26 cellular contexts compared by ENCODE assay signal in genomic region chr7:134485202-134485601, GRCh38. TPM values are rescaled to one million over a fixed set of nuclear protein-coding genes. Genes with fewer than 3 reads are reported as not detected.
DNase-seq lines count a peak whose midpoint lies in the region; ATAC-seq, FAIRE-seq and TF ChIP-seq lines count a peak whose summit lies in the region.
"Had no signal": no experiment of that assay in that cellular context is flagged by ENCODE, and none has a peak within 500 bp of the region (broad histone marks: within the 10 kb centered on the region; RNA-seq: fewer than 3 reads in every experiment).

No MANE protein-coding gene starts in this region.

- H3K9me3 Mint-ChIP-seq in naive thymus-derived CD4-positive, alpha-beta T cell: peaks cover 0 to 12% (median 0%) of the 10 kb centered on the region in 11 donors

- 0% methylated on average over 6 of the region's 6 CpGs for WGBS in K562 (ENCODE audit: insufficient coverage, low coverage, missing lambda C conversion rate)

- H3K27me3 ChIP-seq in K562 (ENCODE audit: control insufficient read depth in 2 of 2, insufficient read depth in 2 of 2, low read length in 2 of 2): no peaks in the 10 kb centered on the region
- no peaks in the 10 kb centered on the region for H3K27me3 ChIP-seq in naive thymus-derived CD4-positive, alpha-beta T cell (ENCODE audit: control insufficient read depth in 2 of 2, insufficient read depth in 2 of 2, low read length in 2 of 2)
- H3K27me3 ChIP-seq: BLaER1 had no signal

- no peaks in the 10 kb centered on the region for H3K4me1 ChIP-seq in K562 (replicated peaks in 1 of 2; ENCODE audit: control insufficient read depth in 2 of 2, insufficient read depth in 2 of 2, low read length in 2 of 2)
- H3K4me1 ChIP-seq in naive thymus-derived CD4-positive, alpha-beta T cell (ENCODE audit: control insufficient read depth in 2 of 2, insufficient read depth in 2 of 2, low read length in 2 of 2): no peaks in the 10 kb centered on the region
- H3K4me1 ChIP-seq: BE2C, BLaER1 had no signal

- no peak for TF ChIP-seq RAD21 in K562 (CRISPR knock-in tag; conservative IDR thresholded peaks at IDR 0.05 in 1 of 2, IDR thresholded peaks at IDR 0.05 in 1 of 2)

- ATAC-seq in K562: no peak
- peak; percentile 56 for ATAC-seq in naive thymus-derived CD4-positive, alpha-beta T cell
- ATAC-seq in GM18511 (IDR thresholded peaks at IDR 0.05; ENCODE audit: unreplicated experiment): no peak
- ATAC-seq: GM12878 had no signal

- no peaks in the 10 kb centered on the region for H4K20me1 ChIP-seq in K562 (replicated peaks; ENCODE audit: control insufficient read depth, insufficient read depth, low read length)
- H4K20me1 ChIP-seq: BLaER1 had no signal

- POLR2A ChIA-PET in K562 (lab: Yijun Ruan, JAX): no interaction called here
- POLR2A ChIA-PET in naive thymus-derived CD4-positive, alpha-beta T cell (lab: Charles Lee): no interaction called here

- no TSS peak for BruUV-seq in K562 (replicated peaks; lab: Mats Ljungman, UMichigan)

- no peak for TF ChIP-seq EP300 in K562 (IDR thresholded peaks at IDR 0.05; ENCODE audit: low read length)

- DNase-seq in CMK (ENCODE audit: low read depth) (peak; percentile 29), HUDEP-2 (lab: John Stamatoyannopoulos, UW; ENCODE audit: unreplicated experiment in 76 of 76) (peak in 66 of 76 experiments; percentile 3 to 84 (median 34)), K562 (ENCODE audit: extremely low read depth in 1 of 4, low spot score in 3 of 4) (no peak), GF-D8 (lab: John Stamatoyannopoulos, UW) (no peak), HCEC 1CT (no peak)
- DNase-seq in naive thymus-derived CD4-positive, alpha-beta T cell: no peak
- DNase-seq: 8988T; ACHN; BE2C; C1 segment of cervical spinal cord; Caco-2; Calu3; CD4-positive, alpha-beta memory T cell; CD4-positive, CD25-positive, alpha-beta regulatory T cell; CD8-positive, alpha-beta memory T cell; DMS79 treated with DMSO at 0.1 percent for 48 hours had no signal

- CTCF ChIA-PET in K562 (lab: Yijun Ruan, JAX; ENCODE audit: low intra/inter-chr PET ratio): no interaction called here
- CTCF ChIA-PET in naive thymus-derived CD4-positive, alpha-beta T cell (lab: Charles Lee): interaction anchor here (1.4 kb wide), 1 partner anchor 52 kb away, joined by 3 read pairs; no protein-coding TSS in a partner anchor

- no peak overlapping the region for H3K4me3 ChIP-seq in K562
- no peak overlapping the region for H3K4me3 ChIP-seq in naive thymus-derived CD4-positive, alpha-beta T cell (ENCODE audit: low read length)
- H3K4me3 ChIP-seq: BLaER1, GM12878 had no signal

- H3K4me1 Mint-ChIP-seq in naive thymus-derived CD4-positive, alpha-beta T cell: no peaks in the 10 kb centered on the region
- H3K4me1 Mint-ChIP-seq: CD14-positive monocyte; CD4-positive, alpha-beta memory T cell; CD4-positive, CD25-positive, alpha-beta regulatory T cell; CD8-positive, alpha-beta memory T cell had no signal

- no peaks in the 10 kb centered on the region for H3K9me1 ChIP-seq in K562 (ENCODE audit: control insufficient read depth, insufficient read depth, low read length)

- H3K9ac ChIP-seq in K562 (ENCODE audit: insufficient read depth in 1 of 2, low read depth in 2 of 2, low read length in 2 of 2): no peak overlapping the region
- H3K9ac ChIP-seq: BLaER1 had no signal

- H3K27me3 Mint-ChIP-seq in naive thymus-derived CD4-positive, alpha-beta T cell: peaks cover 5 to 33% (median 29%) of the 10 kb centered on the region in 5 donors

- no peaks in the 10 kb centered on the region for H3K36me3 ChIP-seq in K562 (ENCODE audit: control insufficient read depth, insufficient read depth, low read length)
- no peaks in the 10 kb centered on the region for H3K36me3 ChIP-seq in naive thymus-derived CD4-positive, alpha-beta T cell (ENCODE audit: control insufficient read depth in 2 of 3, insufficient read depth in 3 of 3, low read length in 3 of 3)
- H3K36me3 ChIP-seq: BE2C, BLaER1 had no signal

- in situ Hi-C loops in K562 (cut with MboI): no loop called here

- TF ChIP-seq POLR2A in K562 (conservative IDR thresholded peaks at IDR 0.05): no peak

- H2AFZ ChIP-seq in K562 (ENCODE audit: low read depth, low read length): no peak overlapping the region

- no peaks in the 10 kb centered on the region for H3K79me2 ChIP-seq in K562 (ENCODE audit: control insufficient read depth, insufficient read depth, low read length)

- no peak for FAIRE-seq in K562 (lab: Jason Lieb, UNC)
- FAIRE-seq: A204.1, D721Med, G401.6, GM12878, GM12892, GM18507, GM19239 had no signal

- no peaks in the 10 kb centered on the region for H3K9me3 ChIP-seq in K562 (replicated peaks; ENCODE audit: control insufficient read depth, insufficient read depth, low read depth, low read length)
- no peaks in the 10 kb centered on the region for H3K9me3 ChIP-seq in naive thymus-derived CD4-positive, alpha-beta T cell (ENCODE audit: control insufficient read depth in 2 of 3, low read length in 3 of 3)
- H3K9me3 ChIP-seq: BE2C, Caco-2 had no signal

- intact Hi-C loops in K562 (cut with micrococcal nuclease): no loop called here
- intact Hi-C loops in naive thymus-derived CD4-positive, alpha-beta T cell (cut with micrococcal nuclease): no loop called here

- H3K36me3 Mint-ChIP-seq in naive thymus-derived CD4-positive, alpha-beta T cell: peaks cover 0 to 3% (median 0%) of the 10 kb centered on the region in 5 donors
- H3K36me3 Mint-ChIP-seq: CD14-positive monocyte; CD4-positive, CD25-positive, alpha-beta regulatory T cell; CD8-positive, alpha-beta memory T cell had no signal

- TF ChIP-seq CTCF in K562 (IDR thresholded peaks at IDR 0.05 in 2 of 3, conservative IDR thresholded peaks at IDR 0.05 in 1 of 3; ENCODE audit: insufficient read depth in 2 of 3, low read depth in 1 of 3, low read length in 3 of 3): no peak

- no peak overlapping the region for H3K4me2 ChIP-seq in K562 (ENCODE audit: insufficient read depth, low read length)
- H3K4me2 ChIP-seq: BLaER1 had no signal

- no peak overlapping the region for H3K27ac Mint-ChIP-seq in naive thymus-derived CD4-positive, alpha-beta T cell
- H3K27ac Mint-ChIP-seq: CD4-positive, CD25-positive, alpha-beta regulatory T cell; CD8-positive, alpha-beta memory T cell had no signal

- no peak overlapping the region for H3K27ac ChIP-seq in K562 (ENCODE audit: extremely low read depth, low read depth, low read length)
- no peak overlapping the region for H3K27ac ChIP-seq in naive thymus-derived CD4-positive, alpha-beta T cell (ENCODE audit: low read depth, low read length)
- H3K27ac ChIP-seq: BLaER1 had no signal

- H3K4me3 Mint-ChIP-seq in naive thymus-derived CD4-positive, alpha-beta T cell: no peak overlapping the region
- H3K4me3 Mint-ChIP-seq: CD14-positive monocyte; CD4-positive, alpha-beta memory T cell; CD4-positive, CD25-positive, alpha-beta regulatory T cell; CD8-positive, alpha-beta memory T cell had no signal

TF ChIP-seq in K562, 482 proteins besides CTCF, POLR2A, EP300 and RAD21:
- TF ChIP-seq PYGO2 (tag; IDR thresholded peaks at IDR 0.05) (no peak), MCM5 (IDR thresholded peaks at IDR 0.05; ENCODE audit: low read depth) (no peak), ZNF436 (CRISPR knock-in tag; IDR thresholded peaks at IDR 0.05) (no peak), FOXJ2 (tag; IDR thresholded peaks at IDR 0.05) (peak; percentile 70; the same call in 1 of the 2 replicates), SMAD1 (IDR thresholded peaks at IDR 0.05; ENCODE audit: low read depth, low read length, partially characterized antibody) (no peak)

RNA-seq across cellular contexts. Expression of gene AKR1B1, which starts 26.3 kb away (rescaled TPM):
- 4.1 and 5.7 TPM in 2 replicates for total RNA-seq in K562 (2011; cell fraction: chromatin; rRNA removed; ENCODE audit: low replicate concordance)
- total RNA-seq in K562 (2011; cell fraction: nucleolus; rRNA removed): 3.2 and 4.9 TPM in 2 replicates
- 3.5 and 3.8 TPM in 2 replicates for total RNA-seq in K562 (2011; cell fraction: nucleoplasm; rRNA removed)
- total RNA-seq in K562 (2014; rRNA removed): 2.0 and 2.2 TPM in 2 replicates
- total RNA-seq in K562 (2014; rRNA removed; fragmentation: Illumina TruSeq; extraction: Trizol): 3.7 and 4.5 TPM in 2 replicates
- total RNA-seq in K562 (2015; rRNA removed; fragmentation: Illumina TruSeq; extraction: Trizol): 3.1 and 3.5 TPM in 2 replicates
- total RNA-seq in K562 (2021): 6.3 TPM in 2 replicates
- 1.3 and 10.6 TPM in 2 replicates for polyA plus RNA-seq in K562 (2011; rRNA removed)
- 1.4 and 8.7 TPM in 2 replicates for polyA plus RNA-seq in K562 (2011; cell fraction: cytosol; rRNA removed)
- 1.5 and 9.6 TPM in 2 replicates for polyA plus RNA-seq in K562 (2011; cell fraction: nucleus; rRNA removed)
- polyA plus RNA-seq in K562 (2012): 6.4 and 8.4 TPM in 2 replicates
- 5.6 and 7.1 TPM in 2 replicates for polyA plus RNA-seq in K562 (2014; fragmentation: Illumina TruSeq; extraction: Trizol)
- polyA plus RNA-seq in K562 (2014; fragmentation: Nextera tagmentation; extraction: Ambion mirVana): 1 to 10 TPM; 6.2 to 7.2 TPM
- polyA plus RNA-seq in K562 (2014; rRNA removed): 5.3 and 7.0 TPM in 2 replicates
- polyA minus RNA-seq in K562 (2011; rRNA and poly(A)+ RNA removed): 0.48 and 2.9 TPM in 2 replicates
- polyA minus RNA-seq in K562 (2011; cell fraction: cytosol; rRNA and poly(A)+ RNA removed): 3.5 and 6.0 TPM in 2 replicates
- polyA minus RNA-seq in K562 (2011; cell fraction: nucleus; rRNA and poly(A)+ RNA removed): 0.89 and 2.3 TPM in 2 replicates
- total RNA-seq in naive thymus-derived CD4-positive, alpha-beta T cell: 100 to 1,000 TPM in 3 of 5 experiments, 10 to 100 TPM in 2; 62.2 to 108 (median 100) TPM
- polyA plus RNA-seq in naive thymus-derived CD4-positive, alpha-beta T cell: 100 to 1,000 TPM; 169 to 206 TPM

RNA-seq across cellular contexts. Expression of gene AKR1B10, which starts 42.2 kb away (rescaled TPM):
- not detected in 2 replicates for total RNA-seq in K562 (2011; cell fraction: chromatin; rRNA removed; ENCODE audit: low replicate concordance)
- total RNA-seq in K562 (2011; cell fraction: nucleolus; rRNA removed): not detected in 2 replicates
- not detected in 2 replicates for total RNA-seq in K562 (2011; cell fraction: nucleoplasm; rRNA removed)
- total RNA-seq in K562 (2014; rRNA removed): not detected in 2 replicates
- total RNA-seq in K562 (2014; rRNA removed; fragmentation: Illumina TruSeq; extraction: Trizol): not detected in 2 replicates
- not detected in 2 replicates for total RNA-seq in K562 (2015; rRNA removed; fragmentation: Illumina TruSeq; extraction: Trizol)
- not detected in 2 replicates for total RNA-seq in K562 (2021)
- polyA plus RNA-seq in K562 (2011; rRNA removed): not detected in 2 replicates
- not detected in 2 replicates for polyA plus RNA-seq in K562 (2011; cell fraction: cytosol; rRNA removed)
- polyA plus RNA-seq in K562 (2011; cell fraction: nucleus; rRNA removed): not detected in 2 replicates
- not detected in 2 replicates for polyA plus RNA-seq in K562 (2012)
- polyA plus RNA-seq in K562 (2014; fragmentation: Illumina TruSeq; extraction: Trizol): not detected in 2 replicates
- polyA plus RNA-seq in K562 (2014; fragmentation: Nextera tagmentation; extraction: Ambion mirVana): not detected
- polyA plus RNA-seq in K562 (2014; rRNA removed): not detected in 2 replicates
- polyA minus RNA-seq in K562 (2011; rRNA and poly(A)+ RNA removed): not detected in 2 replicates
- not detected in 2 replicates for polyA minus RNA-seq in K562 (2011; cell fraction: cytosol; rRNA and poly(A)+ RNA removed)
- polyA minus RNA-seq in K562 (2011; cell fraction: nucleus; rRNA and poly(A)+ RNA removed): not detected in 2 replicates
- total RNA-seq in naive thymus-derived CD4-positive, alpha-beta T cell: not detected
- polyA plus RNA-seq in naive thymus-derived CD4-positive, alpha-beta T cell: not detected
- total RNA-seq: CD4-positive, alpha-beta memory T cell; CD4-positive, CD25-positive, alpha-beta regulatory T cell; CD8-positive, alpha-beta memory T cell; GM12878 had no signal
- polyA plus RNA-seq: CD14-positive monocyte; CD4-positive, alpha-beta memory T cell; CD4-positive, CD25-positive, alpha-beta regulatory T cell; CD8-positive, alpha-beta memory T cell; GM12878 had no signal

Comparison
In these comparisons a context has a peak if more than half of its experiments do, and no peak if none do; other contexts are left out.
1. DNase-seq: peak in CMK (single experiment) and HUDEP-2 (66 of 76); none in K562 (0 of 4), naive thymus-derived CD4-positive, alpha-beta T cell (0 of 9), GF-D8 (single experiment) and HCEC 1CT (single experiment).
2. RNA of gene AKR1B1, which starts 26.3 kb away (total RNA-seq): 62.2 to 108 TPM in naive thymus-derived CD4-positive, alpha-beta T cell; 2.0 to 6.3 TPM in K562; every median in the first group is over 4 times any median in the second.